In genomic region chr6:26553264-26553738, GRCh38 we compare ENCODE assay signal across 9 cellular contexts. TPM values are rescaled to one million over a fixed set of nuclear protein-coding genes. Genes with fewer than 3 reads are reported as not detected.
DNase-seq lines count a peak whose midpoint lies in the region; ATAC-seq, FAIRE-seq and TF ChIP-seq lines count a peak whose summit lies in the region.
"Had no signal": no experiment of that assay in that cellular context is flagged by ENCODE, and none has a peak within 500 bp of the region (broad histone marks: within the 10 kb centered on the region; RNA-seq: fewer than 3 reads in every experiment).

No MANE protein-coding gene starts in this region.

- no peak for TF ChIP-seq RAD21 in H1 (IDR thresholded peaks at IDR 0.05 in 1 of 2, conservative IDR thresholded peaks at IDR 0.05 in 1 of 2; ENCODE audit: low read depth in 2 of 2, low read length in 2 of 2)

- no peak for TF ChIP-seq CTCF in H1 (IDR thresholded peaks at IDR 0.05; ENCODE audit: control extremely low read depth in 1 of 3, insufficient read depth in 1 of 3, low read depth in 1 of 3, low read length in 3 of 3)

- no peaks in the 10 kb centered on the region for H3K27me3 ChIP-seq in H1 (replicated peaks in 1 of 4; ENCODE audit: control insufficient read depth in 3 of 4, extremely low read depth in 1 of 4, insufficient read depth in 3 of 4, low read length in 3 of 4)

- no peak overlapping the region for H2BK20ac ChIP-seq in H1 (ENCODE audit: low read length)

- peak overlapping the region; percentile 77 to 80 for H3K4me2 ChIP-seq in H1 (ENCODE audit: insufficient read depth in 1 of 2, low read depth in 2 of 2, low read length in 2 of 2)

- no peak overlapping the region for H3K23ac ChIP-seq in H1 (ENCODE audit: insufficient read length)

- 1% methylated on average over 14 of the region's 14 CpGs; no CpG with 5 or more reads in 1 of the 2 experiments for WGBS in H1 (ENCODE audit: extremely low coverage in 1 of 2, insufficient coverage in 1 of 2, insufficient read length in 1 of 2, insufficient replicate concordance in 2 of 2, low coverage in 1 of 2, low lambda C conversion rate in 2 of 2, missing lambda C conversion rate in 1 of 2), 2 experiments
- 0% methylated on average over 3 to 6 of the region's 14 CpGs for WGBS in mesodermal cell (ENCODE audit: insufficient coverage in 2 of 2), 2 experiments

- no peak overlapping the region for H4K91ac ChIP-seq in H1 (replicated peaks; ENCODE audit: insufficient read length, low read length)

- ATAC-seq in HG03442 (IDR thresholded peaks at IDR 0.05; ENCODE audit: unreplicated experiment) = peak; percentile 33

- no peak overlapping the region for H2BK12ac ChIP-seq in H1 (ENCODE audit: low read depth, low read length)

- H2BK5ac ChIP-seq in H1 (ENCODE audit: low read depth, low read length) = no peak overlapping the region

- intact Hi-C loops in activated CD4-positive, alpha-beta memory T cell treated with anti-CD3 and anti-CD28 coated beads for 36 hours (cut with micrococcal nuclease) = loop anchor here (1.0 to 5.0 kb wide), 6 partner anchors 16 to 1199 kb away; no protein-coding TSS in a partner anchor

- peak overlapping the region; percentile 68 for H2AFZ ChIP-seq in H1 (ENCODE audit: low read length)

- no peaks in the 10 kb centered on the region for H3K27me3 Mint-ChIP-seq in activated CD4-positive, alpha-beta memory T cell treated with anti-CD3 and anti-CD28 coated beads for 36 hours

- H4K8ac ChIP-seq in H1 (ENCODE audit: extremely low read depth, insufficient read depth, low read length) = no peak overlapping the region

- no peak overlapping the region for H3K18ac ChIP-seq in H1 (ENCODE audit: extremely low read depth, low read length)

- no peak for TF ChIP-seq EP300 in H1 (IDR thresholded peaks at IDR 0.05; ENCODE audit: borderline replicate concordance in 1 of 2, low read depth in 2 of 2, low read length in 2 of 2)

- no peak overlapping the region for H3K14ac ChIP-seq in H1 (ENCODE audit: insufficient read length)

- H3K9ac ChIP-seq in H1 (replicated peaks in 1 of 4; ENCODE audit: extremely low read depth in 1 of 4, low read depth in 3 of 4, low read length in 3 of 4) = peak overlapping the region in 2 of 4 experiments; percentile 14 to 64; a peak in 2 of 7 replicates

- no peaks in the 10 kb centered on the region for H3K79me2 ChIP-seq in H1 (ENCODE audit: control insufficient read depth in 1 of 2, insufficient read depth in 2 of 2, low read length in 2 of 2)

- H3K36me3 Mint-ChIP-seq in activated CD4-positive, alpha-beta memory T cell treated with anti-CD3 and anti-CD28 coated beads for 36 hours = no peaks in the 10 kb centered on the region

- no peaks in the 10 kb centered on the region; a peak in 2 of 7 replicates for H3K4me1 ChIP-seq in H1 (replicated peaks in 1 of 4; ENCODE audit: control insufficient read depth in 3 of 4, insufficient read depth in 4 of 4, low read length in 3 of 4)
- no peaks in the 10 kb centered on the region for H3K4me1 ChIP-seq in mesodermal cell (ENCODE audit: control insufficient read depth, insufficient read depth, low read length, poor library complexity, severe bottlenecking)

- no peaks in the 10 kb centered on the region for H3K79me1 ChIP-seq in H1 (ENCODE audit: low read depth, low read length)

- H4K5ac ChIP-seq in H1 (ENCODE audit: insufficient read length, low read depth, low read length) = no peak overlapping the region

- CTCF ChIA-PET in activated CD4-positive, alpha-beta memory T cell treated with anti-CD3 and anti-CD28 coated beads for 36 hours (lab: Charles Lee) = interaction anchor here (1.0 to 2.7 kb wide), 8 partner anchors 15 to 1199 kb away, joined by 3 to 21 read pairs (median 10); partner anchors contain the start of gene HMGN4
- CTCF ChIA-PET in H1 (lab: Charles Lee; ENCODE audit: partially characterized antibody) = interaction anchor here (1.0 kb wide), 1 partner anchor 211 kb away, joined by 3 read pairs; no protein-coding TSS in a partner anchor

- H3K4me3 ChIP-seq in H1 (ENCODE audit: extremely low read depth in 1 of 4, insufficient read depth in 2 of 4, low read depth in 3 of 4, low read length in 4 of 4) = peak overlapping the region; percentile 77 to 96 (median 80)
- H3K4me3 ChIP-seq in mesodermal cell (ENCODE audit: extremely low read depth, insufficient read depth, low read length, poor library complexity, severe bottlenecking) = peak overlapping the region; percentile 56

- no peak overlapping the region for H2BK120ac ChIP-seq in H1 (replicated peaks; ENCODE audit: low read depth, low read length)

- no peak overlapping the region for H2AK5ac ChIP-seq in H1 (ENCODE audit: low read depth, low read length)

- no peak overlapping the region for H2BK15ac ChIP-seq in H1 (ENCODE audit: low read length)

- peaks cover 17% of the 10 kb centered on the region for H3K23me2 ChIP-seq in H1 (ENCODE audit: low read depth, low read length)

- no peaks in the 10 kb centered on the region for H4K20me1 ChIP-seq in H1 (replicated peaks in 1 of 2; ENCODE audit: control insufficient read depth in 1 of 2, insufficient read depth in 2 of 2, low read length in 2 of 2)

- H3K4ac ChIP-seq in H1 (replicated peaks; ENCODE audit: insufficient read length, low read depth, low read length) = no peak overlapping the region

- no peak overlapping the region for H3K27ac Mint-ChIP-seq in activated CD4-positive, alpha-beta memory T cell treated with anti-CD3 and anti-CD28 coated beads for 36 hours

- H3K36me3 ChIP-seq in H1 (ENCODE audit: control insufficient read depth in 2 of 4, insufficient read depth in 4 of 4, low read length in 3 of 4) = no peaks in the 10 kb centered on the region
- no peaks in the 10 kb centered on the region for H3K36me3 ChIP-seq in mesodermal cell (ENCODE audit: control insufficient read depth, insufficient read depth, low read length)

- TF ChIP-seq POLR2A in H1 (IDR thresholded peaks at IDR 0.05; ENCODE audit: control extremely low read depth in 1 of 2, low read depth in 2 of 2, low read length in 2 of 2) = no peak

- DNase-seq in SIG-M5 treated with dmso at 0.1 percent for 504 hours (lab: John Stamatoyannopoulos, UW; ENCODE audit: unreplicated experiment) = peak; percentile 75
- no peak for DNase-seq in SIG-M5 (lab: John Stamatoyannopoulos, UW)
- peak; percentile 92 for DNase-seq in NCI-H748 treated with DMSO at 0.1 percent for 48 hours (lab: John Stamatoyannopoulos, UW)
- peak; percentile 85 for DNase-seq in activated CD4-positive, alpha-beta memory T cell treated with anti-CD3 and anti-CD28 coated beads for 36 hours
- DNase-seq in H1 (ENCODE audit: low read depth in 1 of 2, low spot score in 2 of 2) = peak in 1 of 2 experiments; percentile 93
- peak; percentile 44 to 56 for DNase-seq in stimulated activated CD8-positive, alpha-beta memory T cell treated with anti-CD3 and anti-CD28 coated beads, Interleukin-15, amount 100 ng/mL, for 4 hours (ENCODE audit: low read depth in 2 of 2)

- H3K4me3 Mint-ChIP-seq in activated CD4-positive, alpha-beta memory T cell treated with anti-CD3 and anti-CD28 coated beads for 36 hours = no peak overlapping the region

- H3K9me3 ChIP-seq in H1 (ENCODE audit: insufficient read depth in 2 of 2, low read depth in 1 of 2, low read length in 1 of 2) (no peaks in the 10 kb centered on the region), mesodermal cell (ENCODE audit: control insufficient read depth, low read length) (no peaks in the 10 kb centered on the region)

- H3K4me1 Mint-ChIP-seq in activated CD4-positive, alpha-beta memory T cell treated with anti-CD3 and anti-CD28 coated beads for 36 hours (ENCODE audit: low read depth) = peaks cover 23% of the 10 kb centered on the region

- no peak overlapping the region for H3K56ac ChIP-seq in H1 (replicated peaks; ENCODE audit: insufficient read length, low read depth, low read length)

- H3K27ac ChIP-seq in H1 (ENCODE audit: low read depth, low read length) (no peak overlapping the region), mesodermal cell (ENCODE audit: low read depth, low read length, severe bottlenecking) (peak overlapping the region; percentile 62)
- H3K27ac ChIP-seq: C4-2B had no signal

- POLR2A ChIA-PET in activated CD4-positive, alpha-beta memory T cell treated with anti-CD3 and anti-CD28 coated beads for 36 hours (lab: Charles Lee) = interaction anchor here (1.0 to 1.6 kb wide), 3 partner anchors 16 to 268 kb away, joined by 3 to 4 read pairs (median 3); a partner anchor contains a TSS
- POLR2A ChIA-PET in H1 (lab: Charles Lee; ENCODE audit: partially characterized antibody) = interaction anchor here (1.4 to 5.0 kb wide), 2 partner anchors 10 to 16 kb away, joined by 3 to 25 read pairs; partner anchors contain the start of gene HMGN4

- peak; percentile 32 for FAIRE-seq in H1 (lab: Jason Lieb, UNC)

- H3K9me3 Mint-ChIP-seq in activated CD4-positive, alpha-beta memory T cell treated with anti-CD3 and anti-CD28 coated beads for 36 hours = no peaks in the 10 kb centered on the region

RNA-seq across cellular contexts. Expression of gene HMGN4, which starts 15.1 kb away (rescaled TPM):
- total RNA-seq in activated CD4-positive, alpha-beta memory T cell treated with anti-CD3 and anti-CD28 coated beads for 36 hours = 10 to 100 TPM; 93.2 to 96.0 TPM
- 61.9 and 66.4 TPM in 2 replicates for total RNA-seq in H1 (2021; fragmentation: NEBNext Ultra II Directional; extraction: Animal tissue kit (Norgen Biotek cat#: 25700))
- polyA plus RNA-seq in H1 (2011; rRNA removed) = 18.3 and 23.4 TPM in 2 replicates
- polyA plus RNA-seq in H1 (2011; cell fraction: cytosol; rRNA removed) = 36.0 TPM
- polyA plus RNA-seq in H1 (2011; cell fraction: nucleus; rRNA removed) = 10.5 TPM
- 47.5 to 70.6 TPM (median 56.2 TPM) in 4 replicates for polyA plus RNA-seq in H1 (2012, experiment 1 of 2)
- polyA plus RNA-seq in H1 (2012, experiment 2 of 2) = 12.3 TPM
- 31.2 TPM for polyA plus RNA-seq in H1 (2013, experiment 1 of 2)
- 33.0 TPM for polyA plus RNA-seq in H1 (2013, experiment 2 of 2)
- 26.4 and 39.0 TPM in 2 replicates for polyA minus RNA-seq in H1 (2011; rRNA and poly(A)+ RNA removed)
- 23.9 TPM for polyA minus RNA-seq in H1 (2011; cell fraction: cytosol; rRNA and poly(A)+ RNA removed)
- 10.3 TPM for polyA minus RNA-seq in H1 (2011; cell fraction: nucleus; rRNA and poly(A)+ RNA removed)
- polyA plus RNA-seq in mesodermal cell (2013, experiment 1 of 2) = 67.9 TPM
- polyA plus RNA-seq in mesodermal cell (2013, experiment 2 of 2) = 65.0 TPM

RNA-seq across cellular contexts. Expression of gene ABT1, which starts 43.5 kb away (rescaled TPM):
- total RNA-seq in activated CD4-positive, alpha-beta memory T cell treated with anti-CD3 and anti-CD28 coated beads for 36 hours = 10 to 100 TPM; 22.6 to 22.7 TPM
- total RNA-seq in H1 (2021; fragmentation: NEBNext Ultra II Directional; extraction: Animal tissue kit (Norgen Biotek cat#: 25700)) = 20.5 and 20.6 TPM in 2 replicates
- 28.4 and 30.7 TPM in 2 replicates for polyA plus RNA-seq in H1 (2011; rRNA removed)
- polyA plus RNA-seq in H1 (2011; cell fraction: cytosol; rRNA removed) = 26.5 TPM
- polyA plus RNA-seq in H1 (2011; cell fraction: nucleus; rRNA removed) = 17.6 TPM
- polyA plus RNA-seq in H1 (2012, experiment 1 of 2) = 15.1 to 19.6 TPM (median 18.5 TPM) in 4 replicates
- polyA plus RNA-seq in H1 (2012, experiment 2 of 2) = 19.3 TPM
- polyA plus RNA-seq in H1 (2013, experiment 1 of 2) = 16.1 TPM
- 16.3 TPM for polyA plus RNA-seq in H1 (2013, experiment 2 of 2)
- 10.8 and 10.9 TPM in 2 replicates for polyA minus RNA-seq in H1 (2011; rRNA and poly(A)+ RNA removed)
- 10.6 TPM for polyA minus RNA-seq in H1 (2011; cell fraction: cytosol; rRNA and poly(A)+ RNA removed)
- polyA minus RNA-seq in H1 (2011; cell fraction: nucleus; rRNA and poly(A)+ RNA removed) = 12.5 TPM
- 20.4 TPM for polyA plus RNA-seq in mesodermal cell (2013, experiment 1 of 2)
- polyA plus RNA-seq in mesodermal cell (2013, experiment 2 of 2) = 19.2 TPM

RNA-seq across cellular contexts. Expression of gene BTN1A1, which starts 53.2 kb away (rescaled TPM):
- not detected for total RNA-seq in activated CD4-positive, alpha-beta memory T cell treated with anti-CD3 and anti-CD28 coated beads for 36 hours
- 0.28 and 0.55 TPM in 2 replicates for total RNA-seq in H1 (2021; fragmentation: NEBNext Ultra II Directional; extraction: Animal tissue kit (Norgen Biotek cat#: 25700))
- 0.22 and 0.35 TPM in 2 replicates for polyA plus RNA-seq in H1 (2011; rRNA removed)
- polyA plus RNA-seq in H1 (2011; cell fraction: cytosol; rRNA removed) = 0.30 TPM
- 0.21 TPM for polyA plus RNA-seq in H1 (2011; cell fraction: nucleus; rRNA removed)
- 0.23 to 0.55 TPM (median 0.37 TPM) in 4 replicates for polyA plus RNA-seq in H1 (2012, experiment 1 of 2)
- polyA plus RNA-seq in H1 (2012, experiment 2 of 2) = 0.26 TPM
- polyA plus RNA-seq in H1 (2013, experiment 1 of 2) = 0.51 TPM
- polyA plus RNA-seq in H1 (2013, experiment 2 of 2) = 0.63 TPM
- polyA minus RNA-seq in H1 (2011; rRNA and poly(A)+ RNA removed) = 0.10 and 0.32 TPM in 2 replicates
- polyA minus RNA-seq in H1 (2011; cell fraction: cytosol; rRNA and poly(A)+ RNA removed) = not detected
- polyA minus RNA-seq in H1 (2011; cell fraction: nucleus; rRNA and poly(A)+ RNA removed) = 0.30 TPM
- not detected for polyA plus RNA-seq in mesodermal cell (2013, experiment 1 of 2)
- polyA plus RNA-seq in mesodermal cell (2013, experiment 2 of 2) = not detected
